In genomic region chr15:40441736-40442531, GRCh38 we compare ENCODE assay signal across 8 cellular contexts. TPM values are rescaled to one million over a fixed set of nuclear protein-coding genes. Genes with fewer than 3 reads are reported as not detected.
DNase-seq lines count a peak whose midpoint lies in the region; ATAC-seq lines count a peak whose summit lies in the region.

No MANE protein-coding gene starts in this region.

- peaks cover 3% of the 10 kb centered on the region for H3K27me3 Mint-ChIP-seq in activated naive CD8-positive, alpha-beta T cell
- peaks cover 6 to 21% (median 13%) of the 10 kb centered on the region in 3 donors for H3K27me3 Mint-ChIP-seq in immature natural killer cell (ENCODE audit: low read depth in 3 of 3)
- H3K27me3 Mint-ChIP-seq in stimulated activated naive B cell treated with anti-CD40 and anti-IgM and Interleukin-4, amounts not matched to agents 10 μg/mL and 1 μg/mL and 100 μg/mL, for 72 hours, result peaks cover 26 to 31% of the 10 kb centered on the region in 2 donors

- peak overlapping the region; percentile 77 for H3K27ac Mint-ChIP-seq in activated naive CD8-positive, alpha-beta T cell
- peak overlapping the region; percentile 6 to 94 (median 84) for H3K27ac Mint-ChIP-seq in immature natural killer cell
- H3K27ac Mint-ChIP-seq in stimulated activated naive B cell treated with anti-CD40 and anti-IgM and Interleukin-4, amounts not matched to agents 10 μg/mL and 1 μg/mL and 100 μg/mL, for 72 hours, result peak overlapping the region; percentile 79

- peak; percentile 2 to 3 for ATAC-seq in stimulated activated naive B cell treated with anti-CD40 and anti-IgM and Interleukin-4, amounts not matched to agents 10 μg/mL and 1 μg/mL and 100 μg/mL, for 72 hours (replicated peaks)
- ATAC-seq in GM18858 (IDR thresholded peaks at IDR 0.05; ENCODE audit: unreplicated experiment), result no peak

- no peak for DNase-seq in Jurkat, Clone E6-1 (ENCODE audit: low read depth, low spot score)
- DNase-seq in immature natural killer cell, result peak; percentile 26 to 30 (median 27)
- no peak for DNase-seq in stimulated activated naive B cell treated with anti-CD40 and anti-IgM and Interleukin-4, amounts not matched to agents 10 μg/mL and 1 μg/mL and 100 μg/mL, for 72 hours
- no peak for DNase-seq in NCI-H345 treated with DMSO at 0.1 percent for 48 hours (lab: John Stamatoyannopoulos, UW; ENCODE audit: unreplicated experiment)
- DNase-seq in NCI-H1105 treated with DMSO at 0.1 percent for 48 hours (lab: John Stamatoyannopoulos, UW), result no peak

- peak overlapping the region; percentile 89 for H3K4me3 Mint-ChIP-seq in activated naive CD8-positive, alpha-beta T cell
- H3K4me3 Mint-ChIP-seq in immature natural killer cell, result peak overlapping the region; percentile 84 to 93 (median 90)
- peak overlapping the region; percentile 89 to 92 for H3K4me3 Mint-ChIP-seq in stimulated activated naive B cell treated with anti-CD40 and anti-IgM and Interleukin-4, amounts not matched to agents 10 μg/mL and 1 μg/mL and 100 μg/mL, for 72 hours

- peaks cover 48% of the 10 kb centered on the region for H3K4me1 Mint-ChIP-seq in activated naive CD8-positive, alpha-beta T cell (ENCODE audit: low read depth)
- H3K4me1 Mint-ChIP-seq in immature natural killer cell, result peaks cover 47 to 54% of the 10 kb centered on the region in 2 donors
- peaks cover 48 to 68% of the 10 kb centered on the region in 2 donors for H3K4me1 Mint-ChIP-seq in stimulated activated naive B cell treated with anti-CD40 and anti-IgM and Interleukin-4, amounts not matched to agents 10 μg/mL and 1 μg/mL and 100 μg/mL, for 72 hours

- H3K4me3 ChIP-seq in GM08714 (ENCODE audit: low read length), result peak overlapping the region; percentile 81
- peak overlapping the region; percentile 54 for H3K4me3 ChIP-seq in Jurkat, Clone E6-1 (ENCODE audit: low read length)

- H3K36me3 Mint-ChIP-seq in activated naive CD8-positive, alpha-beta T cell, result no peaks in the 10 kb centered on the region
- no peaks in the 10 kb centered on the region for H3K36me3 Mint-ChIP-seq in immature natural killer cell
- peaks cover 3% of the 10 kb centered on the region in 2 donors for H3K36me3 Mint-ChIP-seq in stimulated activated naive B cell treated with anti-CD40 and anti-IgM and Interleukin-4, amounts not matched to agents 10 μg/mL and 1 μg/mL and 100 μg/mL, for 72 hours

- H3K9me3 Mint-ChIP-seq in activated naive CD8-positive, alpha-beta T cell (ENCODE audit: low read depth), result no peaks in the 10 kb centered on the region
- H3K9me3 Mint-ChIP-seq in immature natural killer cell, result no peaks in the 10 kb centered on the region
- no peaks in the 10 kb centered on the region for H3K9me3 Mint-ChIP-seq in stimulated activated naive B cell treated with anti-CD40 and anti-IgM and Interleukin-4, amounts not matched to agents 10 μg/mL and 1 μg/mL and 100 μg/mL, for 72 hours

RNA-seq across cellular contexts. Expression of gene BAHD1, which starts 1.2 kb away (rescaled TPM):
- polyA plus RNA-seq in Jurkat, Clone E6-1 (2012; ENCODE audit: insufficient read depth, insufficient read length), result 25.8 TPM
- polyA plus RNA-seq in immature natural killer cell, result 1 to 10 TPM; 2.1 to 6.1 (median 3.4) TPM

RNA-seq across cellular contexts. Expression of gene CHST14, which starts 28.9 kb away (rescaled TPM):
- 22.4 TPM for polyA plus RNA-seq in Jurkat, Clone E6-1 (2012; ENCODE audit: insufficient read depth, insufficient read length)
- 1 to 10 TPM; 1.9 to 3.6 (median 3.3) TPM for polyA plus RNA-seq in immature natural killer cell

RNA-seq across cellular contexts. Expression of gene IVD, which starts 36.3 kb away (rescaled TPM):
- polyA plus RNA-seq in Jurkat, Clone E6-1 (2012; ENCODE audit: insufficient read depth, insufficient read length), result 47.8 TPM
- 10 to 100 TPM; 41.8 to 63.0 (median 60.6) TPM for polyA plus RNA-seq in immature natural killer cell

RNA-seq across cellular contexts. Expression of gene KNSTRN, which starts 59.4 kb away (rescaled TPM):
- 150 TPM for polyA plus RNA-seq in Jurkat, Clone E6-1 (2012; ENCODE audit: insufficient read depth, insufficient read length)
- polyA plus RNA-seq in immature natural killer cell, result 1 to 10 TPM; 2.7 to 5.6 (median 2.8) TPM

Comparison
In these comparisons a context has a peak if more than half of its experiments do, and no peak if none do; other contexts are left out.
1. DNase-seq: peak in immature natural killer cell (3 of 3); none in Jurkat, Clone E6-1 (single experiment), stimulated activated naive B cell treated with anti-CD40 and anti-IgM and Interleukin-4, amounts not matched to agents 10 μg/mL and 1 μg/mL and 100 μg/mL, for 72 hours (single experiment), NCI-H345 treated with DMSO at 0.1 percent for 48 hours (single experiment) and NCI-H1105 treated with DMSO at 0.1 percent for 48 hours (single experiment).
2. Peak in every context shown above with its lines, with median percentiles within 50 percentile points of each other: H3K27ac Mint-ChIP-seq and H3K4me3 Mint-ChIP-seq.